Comparison of ENCODE assay signal across 8 cellular contexts in genomic region chr1:76075188-76075489, GRCh38. TPM values are rescaled to one million over a fixed set of nuclear protein-coding genes. Genes with fewer than 3 reads are reported as not detected.
DNase-seq lines count a peak whose midpoint lies in the region; ATAC-seq, FAIRE-seq and TF ChIP-seq lines count a peak whose summit lies in the region.

No MANE protein-coding gene starts in this region.

- H3K4me3 Mint-ChIP-seq in T-helper 2 cell treated with Interferon-gamma antibody and Interleukin-4, amounts not matched to agents 5 μg/mL and 100 μg/mL, for 36 hours, result peak overlapping the region; percentile 73

- in situ Hi-C loops in GM12878 (cut with MboI), result no loop called here

- no peak overlapping the region for H3K27ac Mint-ChIP-seq in T-helper 2 cell treated with Interferon-gamma antibody and Interleukin-4, amounts not matched to agents 5 μg/mL and 100 μg/mL, for 36 hours

- RAD21 ChIA-PET in GM12878 (lab: Charles Lee; ENCODE audit: unreplicated experiment), result interaction anchor here (0.6 kb wide), 1 partner anchor 166 kb away, joined by 4 read pairs; no protein-coding TSS in a partner anchor

- H3K9me3 Mint-ChIP-seq in T-helper 2 cell treated with Interferon-gamma antibody and Interleukin-4, amounts not matched to agents 5 μg/mL and 100 μg/mL, for 36 hours, result no peaks in the 10 kb centered on the region

- H3K36me3 ChIP-seq in GM12878 (ENCODE audit: control insufficient read depth in 2 of 2, insufficient read depth in 2 of 2, low read length in 1 of 2), result no peaks in the 10 kb centered on the region
- no peaks in the 10 kb centered on the region for H3K36me3 ChIP-seq in liver (ENCODE audit: control insufficient read depth in 4 of 4, insufficient read depth in 3 of 4, low read depth in 1 of 4, low read length in 3 of 4)

- no peak overlapping the region for H2AFZ ChIP-seq in GM12878 (ENCODE audit: control insufficient read depth, low read depth, low read length)

- H3K4me1 Mint-ChIP-seq in T-helper 2 cell treated with Interferon-gamma antibody and Interleukin-4, amounts not matched to agents 5 μg/mL and 100 μg/mL, for 36 hours (ENCODE audit: low read depth), result peaks cover 8% of the 10 kb centered on the region

- TF ChIP-seq CTCF in GM12878 (IDR thresholded peaks at IDR 0.05 in 2 of 3, conservative IDR thresholded peaks at IDR 0.05 in 1 of 3; ENCODE audit: control insufficient read depth in 2 of 3, extremely low read depth in 1 of 3, insufficient read depth in 1 of 3, low read depth in 3 of 3, low read length in 3 of 3) (no peak), liver (IDR thresholded peaks at IDR 0.05; ENCODE audit: low read depth, low read length, missing input control) (no peak)

- FAIRE-seq in GM12878 (lab: Jason Lieb, UNC), result no peak
- FAIRE-seq in GM19239 (lab: Jason Lieb, UNC), result no peak

- no TSS peak for BruUV-seq in GM12878 (replicated peaks; lab: Mats Ljungman, UMichigan)

- H3K27ac ChIP-seq in GM12878 (ENCODE audit: control insufficient read depth, insufficient read depth), result no peak overlapping the region
- H3K27ac ChIP-seq in liver (ENCODE audit: low read depth in 1 of 2, low read length in 2 of 2), result peak overlapping the region; percentile 79 to 84
- peak overlapping the region; percentile 77 for H3K27ac ChIP-seq in temporal lobe (ENCODE audit: low read depth, low read length)

- POLR2A ChIA-PET in GM12878 (lab: Charles Lee), result interaction anchor here (0.5 kb wide), 1 partner anchor 79 kb away, joined by 3 read pairs; no protein-coding TSS in a partner anchor

- H3K9ac ChIP-seq in GM12878 (ENCODE audit: control insufficient read depth, insufficient read depth, low read length) (no peak overlapping the region), liver (ENCODE audit: low read depth in 1 of 2, low read length in 2 of 2) (no peak overlapping the region)

- 86% methylated on average over 9 of the region's 9 CpGs for WGBS in GM12878 (ENCODE audit: insufficient coverage, insufficient replicate concordance, low lambda C conversion rate, missing lambda C conversion rate)
- 18% methylated on average over 9 of the region's 9 CpGs for WGBS in liver

- TF ChIP-seq RAD21 in GM12878 (IDR thresholded peaks at IDR 0.05; ENCODE audit: insufficient read depth, low read depth, low read length) (no peak), liver (IDR thresholded peaks at IDR 0.05) (no peak)

- SMC1A ChIA-PET in GM12878 (lab: Charles Lee; ENCODE audit: uncharacterized antibody, unreplicated experiment), result no interaction called here

- H4K20me1 ChIP-seq in GM12878 (ENCODE audit: control insufficient read depth, insufficient read depth), result no peaks in the 10 kb centered on the region

- H3K4me3 ChIP-seq in GM12878 (peak overlapping the region; percentile 20; the same call in 1 of the 2 replicates), liver (ENCODE audit: low read depth in 1 of 3, low read length in 3 of 3) (peak overlapping the region; percentile 54 to 79 (median 66))

- no peak for DNase-seq in T-helper 2 cell treated with Interferon-gamma antibody and Interleukin-4, amounts not matched to agents 5 μg/mL and 100 μg/mL, for 36 hours (ENCODE audit: low spot score)
- DNase-seq in T-helper 2 cell (no peak), GM12878 (ENCODE audit: low read depth, low spot score) (no peak), NCI-H748 treated with DMSO at 0.1 percent for 48 hours (lab: John Stamatoyannopoulos, UW) (no peak), GM19239 (ENCODE audit: insufficient read length, low spot score) (no peak)
- no peak for DNase-seq in activated CD4-positive, alpha-beta T cell treated with anti-CD3 and anti-CD28 coated beads, Interleukin-2, amount 50 U/mL, for 48 hours

- no peak for TF ChIP-seq POLR2A in GM12878 (IDR thresholded peaks at IDR 0.05; ENCODE audit: low read depth, low read length)

- CTCF ChIA-PET in GM12878 (lab: Yijun Ruan, JAX), result interaction anchor here (0.5 to 0.6 kb wide), 2 partner anchors 556 to 1062 kb away, joined by 3 read pairs; no protein-coding TSS in a partner anchor

- H3K4me1 ChIP-seq in GM12878 (ENCODE audit: control insufficient read depth, insufficient read depth, low read length) (peaks cover 2% of the 10 kb centered on the region; the same call in 1 of the 2 replicates), liver (ENCODE audit: control insufficient read depth in 4 of 4, insufficient read depth in 4 of 4, low read length in 3 of 4) (peaks cover 2 to 9% (median 5%) of the 10 kb centered on the region in 4 donors)

- H3K27me3 Mint-ChIP-seq in T-helper 2 cell treated with Interferon-gamma antibody and Interleukin-4, amounts not matched to agents 5 μg/mL and 100 μg/mL, for 36 hours (ENCODE audit: low read depth), result peaks cover 42% of the 10 kb centered on the region

- no peaks in the 10 kb centered on the region for H3K79me2 ChIP-seq in GM12878 (ENCODE audit: control insufficient read depth, insufficient read depth, low read length)

- no peaks in the 10 kb centered on the region for H3K36me3 Mint-ChIP-seq in T-helper 2 cell treated with Interferon-gamma antibody and Interleukin-4, amounts not matched to agents 5 μg/mL and 100 μg/mL, for 36 hours (ENCODE audit: low read depth)

- H3K27me3 ChIP-seq in GM12878 (replicated peaks in 1 of 2; ENCODE audit: control insufficient read depth in 2 of 2, insufficient read depth in 2 of 2, low read length in 1 of 2) (no peaks in the 10 kb centered on the region), liver (ENCODE audit: control insufficient read depth in 4 of 4, insufficient read depth in 4 of 4, low read length in 3 of 4) (peaks cover 0 to 3% (median 0%) of the 10 kb centered on the region in 4 donors)

- no peaks in the 10 kb centered on the region for H3K9me3 ChIP-seq in GM12878 (replicated peaks; ENCODE audit: control insufficient read depth, insufficient read depth, low read length)
- H3K9me3 ChIP-seq in liver (ENCODE audit: control insufficient read depth in 4 of 4, low read length in 3 of 4), result no peaks in the 10 kb centered on the region

- no peak for ATAC-seq in GM12878

- peak overlapping the region; percentile 79; the same call in 1 of the 2 replicates for H3K4me2 ChIP-seq in GM12878 (ENCODE audit: control insufficient read depth, insufficient read depth)

- no peak for TF ChIP-seq EP300 in GM12878 (IDR thresholded peaks at IDR 0.05; ENCODE audit: borderline replicate concordance in 1 of 2, control insufficient read depth in 1 of 2, low read depth in 2 of 2, low read length in 2 of 2)

- intact Hi-C loops in GM12878 (cut with micrococcal nuclease; ENCODE audit: unreplicated experiment), result no loop called here

TF ChIP-seq in GM12878, 131 proteins besides CTCF, POLR2A, EP300 and RAD21 (continues in another document):
- no peak for TF ChIP-seq CBFB (IDR thresholded peaks at IDR 0.05; ENCODE audit: low read depth)
- TF ChIP-seq PAX5 (IDR thresholded peaks at IDR 0.05; ENCODE audit: borderline replicate concordance, low read depth, low read length), result no peak
- TF ChIP-seq STAT3 (IDR thresholded peaks at IDR 0.05; ENCODE audit: low read depth, low read length), result no peak
- no peak for TF ChIP-seq CREB1 (IDR thresholded peaks at IDR 0.05; ENCODE audit: low read depth)
- no peak for TF ChIP-seq HDAC6 (IDR thresholded peaks at IDR 0.05; ENCODE audit: unreplicated experiment)
- no peak for TF ChIP-seq FOXM1 (IDR thresholded peaks at IDR 0.05; ENCODE audit: low read depth, low read length)
- TF ChIP-seq KAT2A (conservative IDR thresholded peaks at IDR 0.05; ENCODE audit: control insufficient read depth, low read depth, low read length), result no peak
- TF ChIP-seq WRNIP1 (IDR thresholded peaks at IDR 0.05; ENCODE audit: borderline replicate concordance, low read depth, low read length), result no peak

TF ChIP-seq in liver, 16 proteins besides CTCF, POLR2A, EP300 and RAD21 (continues in another document):
- TF ChIP-seq RXRA (IDR thresholded peaks at IDR 0.05) (no peak), HNF4A (conservative IDR thresholded peaks at IDR 0.05) (no peak), ZBTB33 (IDR thresholded peaks at IDR 0.05) (no peak), GABPA (IDR thresholded peaks at IDR 0.05 in 1 of 2, conservative IDR thresholded peaks at IDR 0.05 in 1 of 2) (no peak), FOXA2 (IDR thresholded peaks at IDR 0.05) (no peak), ATF3 (IDR thresholded peaks at IDR 0.05) (no peak)

RNA-seq across cellular contexts. Expression of gene ST6GALNAC3, which starts 0.6 kb away (rescaled TPM):
- 0.23 and 1.0 TPM in 2 replicates for total RNA-seq in GM12878 (2013; cell fraction: nucleolus; rRNA removed)
- total RNA-seq in GM12878 (2014; rRNA removed), result 0.27 and 0.68 TPM in 2 replicates
- 0.18 and 0.23 TPM in 2 replicates for total RNA-seq in GM12878 (2014; rRNA removed; fragmentation: Illumina TruSeq; extraction: Trizol)
- 0.19 and 0.26 TPM in 2 replicates for total RNA-seq in GM12878 (2021)
- not detected for polyA plus RNA-seq in GM12878 (2011; ENCODE audit: low read depth)
- polyA plus RNA-seq in GM12878 (2011; rRNA removed), result 0.50 and 0.97 TPM in 2 replicates
- polyA plus RNA-seq in GM12878 (2011; cell fraction: cytosol; rRNA removed), result 0.10 TPM in 2 replicates
- polyA plus RNA-seq in GM12878 (2011; cell fraction: nucleus; rRNA removed), result 0.09 and 0.23 TPM in 2 replicates
- not detected in 2 replicates for polyA plus RNA-seq in GM12878 (2012)
- 0.07 and 0.10 TPM in 2 replicates for polyA plus RNA-seq in GM12878 (2014; fragmentation: Illumina TruSeq; extraction: Trizol)
- polyA plus RNA-seq in GM12878 (2014; fragmentation: Nextera tagmentation; extraction: Ambion mirVana), result under 1 TPM in 1 of 2 experiments, not detected in 1; 0.04 TPM
- polyA plus RNA-seq in GM12878 (2014; rRNA removed), result 0.04 and 0.10 TPM in 2 replicates
- not detected for polyA plus RNA-seq in GM12878 (2016; fragmentation: Nextera tagmentation; extraction: Ambion mirVana)
- polyA minus RNA-seq in GM12878 (2011; rRNA and poly(A)+ RNA removed), result 0.44 and 0.98 TPM in 2 replicates
- not detected in 2 replicates for polyA minus RNA-seq in GM12878 (2011; cell fraction: cytosol; rRNA and poly(A)+ RNA removed)
- polyA minus RNA-seq in GM12878 (2011; cell fraction: nucleus; rRNA and poly(A)+ RNA removed), result 1.1 and 1.2 TPM in 2 replicates
- 1 to 10 TPM; 3.4 to 5.0 TPM for total RNA-seq in liver
- polyA plus RNA-seq in liver, result 1 to 10 TPM; 1.2 to 3.0 TPM
- total RNA-seq in temporal lobe, result 11.6 TPM
